ENCODE assay signal across 37 cellular contexts in genomic region chr19:42315024-42315423, GRCh38. TPM values are rescaled to one million over a fixed set of nuclear protein-coding genes. Genes with fewer than 3 reads are reported as not detected.
"Had no signal": no experiment of that assay in that cellular context is flagged by ENCODE, and none has a peak within 500 bp of the region (broad histone marks: within the 10 kb centered on the region; RNA-seq: fewer than 3 reads in every experiment).

No MANE protein-coding gene starts in this region.

- H3K4me1 ChIP-seq: breast epithelium had no signal

- H3K36me3 ChIP-seq: ascending aorta, breast epithelium, Peyer's patch had no signal

- H3K27ac ChIP-seq: ascending aorta, breast epithelium, Peyer's patch, VCaP had no signal

- H3K9me3 ChIP-seq: ascending aorta, breast epithelium had no signal

- H3K36me3 Mint-ChIP-seq: activated CD4-positive, alpha-beta memory T cell treated with anti-CD3 and anti-CD28 coated beads for 36 hours; activated CD8-positive, alpha-beta memory T cell treated with anti-CD3 and anti-CD28 coated beads, Interleukin-2, amount 10 ng/mL, durations not matched to agents 7 days and 5 days; activated naive CD4-positive, alpha-beta T cell treated with anti-CD3 and anti-CD28 coated beads, Interleukin-2, amount 10 ng/mL, durations not matched to agents 7 days and 5 days; activated naive CD8-positive, alpha-beta T cell treated with anti-CD3 and anti-CD28 coated beads for 36 hours; T-cell had no signal

- H3K4me3 Mint-ChIP-seq: activated B cell treated with CpG ODN at 0.5 μM for 24 hours; activated CD4-positive, alpha-beta memory T cell treated with anti-CD3 and anti-CD28 coated beads for 36 hours; activated CD8-positive, alpha-beta memory T cell treated with anti-CD3 and anti-CD28 coated beads, Interleukin-2, amount 10 ng/mL, durations not matched to agents 7 days and 5 days; activated naive CD4-positive, alpha-beta T cell treated with anti-CD3 and anti-CD28 coated beads, Interleukin-2, amount 10 ng/mL, durations not matched to agents 7 days and 5 days; activated naive CD8-positive, alpha-beta T cell treated with anti-CD3 and anti-CD28 coated beads for 36 hours had no signal

- H3K9me3 Mint-ChIP-seq: activated B cell treated with CpG ODN at 0.5 μM for 24 hours; activated CD4-positive, alpha-beta memory T cell treated with anti-CD3 and anti-CD28 coated beads for 36 hours; activated naive CD4-positive, alpha-beta T cell treated with anti-CD3 and anti-CD28 coated beads, Interleukin-2, amount 10 ng/mL, durations not matched to agents 7 days and 5 days; activated naive CD8-positive, alpha-beta T cell treated with anti-CD3 and anti-CD28 coated beads for 36 hours; T-cell had no signal

- ATAC-seq: activated CD8-positive, alpha-beta memory T cell treated with anti-CD3 and anti-CD28 coated beads, Interleukin-2, amount 10 ng/mL, durations not matched to agents 7 days and 5 days; PC-3; SK-N-SH treated with all-trans-retinoic acid at 6 μM for 48 hours; T-cell had no signal

- DNase-seq: activated B cell treated with CpG ODN at 0.5 μM for 24 hours; activated CD4-positive, alpha-beta memory T cell treated with anti-CD3 and anti-CD28 coated beads for 36 hours; activated CD4-positive, alpha-beta T cell treated with anti-CD3 and anti-CD28 coated beads for 4 hours; activated CD4-positive, alpha-beta T cell treated with anti-CD3 and anti-CD28 coated beads, Interleukin-2, amount 50 U/mL, for 1 hour; activated CD4-positive, CD25-positive, alpha-beta regulatory T cell treated with anti-CD3 and anti-CD28 coated beads, Interleukin-2, amount 50 U/mL, for 72 hours; activated CD8-positive, alpha-beta memory T cell treated with anti-CD3 and anti-CD28 coated beads, Interleukin-2, amount 10 ng/mL, durations not matched to agents 7 days and 5 days; activated CD8-positive, alpha-beta memory T cell treated with anti-CD3 and anti-CD28 coated beads, Interleukin-2, amount 50 U/mL, for 48 hours; activated effector memory CD4-positive, alpha-beta T cell treated with Interleukin-2 at 50 U/mL for 16 hours; activated naive CD4-positive, alpha-beta T cell treated with anti-CD3 and anti-CD28 coated beads, Interleukin-2, amount 10 ng/mL, durations not matched to agents 7 days and 5 days; activated naive CD8-positive, alpha-beta T cell treated with anti-CD3 and anti-CD28 coated beads for 36 hours; activated T-cell treated with anti-CD3 and anti-CD28 coated beads, Interleukin-2, amount 50 U/mL, for 48 hours; amygdala; KG1; NCI-H1092 treated with DMSO at 0.1 percent for 48 hours; NCI-H1417; NCI-H146; NCI-H187; NCI-H2029 treated with DMSO at 0.1 percent for 48 hours; NCI-H2107; NCI-H2171; NCI-H510A; NCI-H526; NCI-H748 treated with DMSO at 0.1 percent for 48 hours; NK-92 treated with Interleukin-12 subunit alpha and Interleukin-12 subunit beta, amount 100 ng/mL, for 24 hours; PC-3; Peyer's patch; RPMI8226; SHP77 treated with DMSO at 0.1 percent for 48 hours; T-cell; T-helper 2 cell; T-helper 9 cell had no signal

- H3K4me3 ChIP-seq: ascending aorta, breast epithelium, Peyer's patch had no signal

- H3K27me3 ChIP-seq: ascending aorta, breast epithelium had no signal

- H3K27ac Mint-ChIP-seq: activated B cell treated with CpG ODN at 0.5 μM for 24 hours; activated CD4-positive, alpha-beta memory T cell treated with anti-CD3 and anti-CD28 coated beads for 36 hours; activated CD8-positive, alpha-beta memory T cell treated with anti-CD3 and anti-CD28 coated beads, Interleukin-2, amount 10 ng/mL, durations not matched to agents 7 days and 5 days; activated naive CD4-positive, alpha-beta T cell treated with anti-CD3 and anti-CD28 coated beads, Interleukin-2, amount 10 ng/mL, durations not matched to agents 7 days and 5 days; activated naive CD8-positive, alpha-beta T cell treated with anti-CD3 and anti-CD28 coated beads for 36 hours had no signal

RNA-seq across cellular contexts. Expression of gene TMEM145, which starts 1.9 kb away (rescaled TPM):
- total RNA-seq: activated B cell treated with CpG ODN at 0.5 μM for 24 hours, ascending aorta, LHCN-M2, M059J, Peyer's patch, T-cell had no signal

RNA-seq across cellular contexts. Expression of gene PAFAH1B3, which starts 12.6 kb away (rescaled TPM):
- total RNA-seq: PC-3 had no signal

RNA-seq across cellular contexts. Expression of gene PRR19, which starts 13.1 kb away (rescaled TPM):
- total RNA-seq: ascending aorta, PC-3 had no signal
